Comparison of ENCODE assay signal across 15 cellular contexts in genomic region chrX:13816899-13817298, GRCh38. TPM values are rescaled to one million over a fixed set of nuclear protein-coding genes. Genes with fewer than 3 reads are reported as not detected.
DNase-seq lines count a peak whose midpoint lies in the region; ATAC-seq, FAIRE-seq and TF ChIP-seq lines count a peak whose summit lies in the region.
"Had no signal": no experiment of that assay in that cellular context is flagged by ENCODE, and none has a peak within 500 bp of the region (broad histone marks: within the 10 kb centered on the region; RNA-seq: fewer than 3 reads in every experiment).

A gene with protein sequence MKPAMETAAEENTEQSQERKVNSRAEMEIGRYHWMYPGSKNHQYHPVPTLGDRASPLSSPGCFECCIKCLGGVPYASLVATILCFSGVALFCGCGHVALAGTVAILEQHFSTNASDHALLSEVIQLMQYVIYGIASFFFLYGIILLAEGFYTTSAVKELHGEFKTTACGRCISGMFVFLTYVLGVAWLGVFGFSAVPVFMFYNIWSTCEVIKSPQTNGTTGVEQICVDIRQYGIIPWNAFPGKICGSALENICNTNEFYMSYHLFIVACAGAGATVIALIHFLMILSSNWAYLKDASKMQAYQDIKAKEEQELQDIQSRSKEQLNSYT (minus strand): TSS chrX:13817093. CDS start chrX:13816904, 189 bp downstream.

- POLR2A ChIA-PET in WTC11 (lab: Charles Lee), result no interaction called here
- POLR2A ChIA-PET in CD4-positive, alpha-beta T cell (lab: Charles Lee), result no interaction called here

- H3K4me1 Mint-ChIP-seq in WTC11, result peaks cover 38% of the 10 kb centered on the region
- peaks cover 20% of the 10 kb centered on the region for H3K4me1 Mint-ChIP-seq in neural progenitor cell
- no peaks in the 10 kb centered on the region for H3K4me1 Mint-ChIP-seq in CD4-positive, alpha-beta T cell (ENCODE audit: low read depth)
- H3K4me1 Mint-ChIP-seq: CD8-positive, alpha-beta memory T cell had no signal

- H3K36me3 Mint-ChIP-seq in WTC11 (no peaks in the 10 kb centered on the region), neural progenitor cell (peaks cover 11% of the 10 kb centered on the region)
- no peaks in the 10 kb centered on the region for H3K36me3 Mint-ChIP-seq in CD4-positive, alpha-beta T cell (ENCODE audit: low read depth)
- H3K36me3 Mint-ChIP-seq: CD8-positive, alpha-beta memory T cell had no signal

- peak within 1 kb of the TSS; percentile 43 for H3K4me3 ChIP-seq in neural progenitor cell
- H3K4me3 ChIP-seq in Karpas-422 (ENCODE audit: low read length), result no peak within 1 kb of the TSS
- no peak within 1 kb of the TSS for H3K4me3 ChIP-seq in osteoblast (ENCODE audit: insufficient read depth, low read length)

- peaks cover 41% of the 10 kb centered on the region for H3K4me1 ChIP-seq in neural progenitor cell
- H3K4me1 ChIP-seq in Karpas-422 (ENCODE audit: low read length), result no peaks in the 10 kb centered on the region
- H3K4me1 ChIP-seq in osteoblast (ENCODE audit: insufficient read depth, low read length), result no peaks in the 10 kb centered on the region

- FAIRE-seq in frontal cortex (lab: Jason Lieb, UNC), result no peak
- FAIRE-seq: colon had no signal

- CTCF ChIA-PET in WTC11 (lab: Charles Lee), result no interaction called here
- CTCF ChIA-PET in CD4-positive, alpha-beta T cell (lab: Charles Lee), result no interaction called here

- no peaks in the 10 kb centered on the region for H3K9me2 ChIP-seq in Karpas-422 (replicated peaks; ENCODE audit: insufficient read depth, low read length)

- H3K79me2 ChIP-seq in neural progenitor cell (ENCODE audit: low read depth) (peaks cover 29% of the 10 kb centered on the region), Karpas-422 (ENCODE audit: low read length) (no peaks in the 10 kb centered on the region), osteoblast (ENCODE audit: insufficient read depth, low read length) (no peaks in the 10 kb centered on the region)

- H2AFZ ChIP-seq in neural progenitor cell (replicated peaks), result peak within 1 kb of the TSS; percentile 26
- no peak within 1 kb of the TSS for H2AFZ ChIP-seq in Karpas-422 (ENCODE audit: low read length)
- H2AFZ ChIP-seq in osteoblast (ENCODE audit: low read length), result no peak within 1 kb of the TSS

- ATAC-seq in WTC11, result peak; percentile 77
- no peak for ATAC-seq in CD4-positive, alpha-beta T cell (ENCODE audit: poor library complexity)
- ATAC-seq: left cardiac atrium had no signal

- H3K4me3 Mint-ChIP-seq in WTC11 (peak within 1 kb of the TSS; percentile 48), neural progenitor cell (peak within 1 kb of the TSS; percentile 89)
- H3K4me3 Mint-ChIP-seq in CD4-positive, alpha-beta T cell, result no peak within 1 kb of the TSS
- H3K4me3 Mint-ChIP-seq: CD8-positive, alpha-beta memory T cell; stimulated activated naive CD8-positive, alpha-beta T cell treated with anti-CD3 and anti-CD28 coated beads, Interleukin-15, Interleukin-2, amounts not matched to agents 100 ng/mL and 50 ng/mL, for 24 hours had no signal

- H3K36me3 ChIP-seq in neural progenitor cell (no peaks in the 10 kb centered on the region), Karpas-422 (ENCODE audit: insufficient read depth, low read length) (no peaks in the 10 kb centered on the region), osteoblast (ENCODE audit: insufficient read depth, low read length) (no peaks in the 10 kb centered on the region)

- H3K27ac Mint-ChIP-seq in WTC11 (peak within 1 kb of the TSS; percentile 82; the same call in 1 of the 2 replicates), neural progenitor cell (peak within 1 kb of the TSS; percentile 94)
- H3K27ac Mint-ChIP-seq in CD4-positive, alpha-beta T cell, result no peak within 1 kb of the TSS
- H3K27ac Mint-ChIP-seq: stimulated activated naive CD8-positive, alpha-beta T cell treated with anti-CD3 and anti-CD28 coated beads, Interleukin-15, Interleukin-2, amounts not matched to agents 100 ng/mL and 50 ng/mL, for 24 hours had no signal

- peak within 1 kb of the TSS; percentile 89 for H3K27ac ChIP-seq in neural progenitor cell
- no peak within 1 kb of the TSS for H3K27ac ChIP-seq in CD4-positive, alpha-beta T cell (ENCODE audit: low read depth, low read length)
- H3K27ac ChIP-seq in Karpas-422 (ENCODE audit: low read length), result no peak within 1 kb of the TSS
- H3K27ac ChIP-seq in osteoblast (ENCODE audit: low read depth, low read length), result no peak within 1 kb of the TSS

- TF ChIP-seq CTCF in WTC11 (IDR thresholded peaks at IDR 0.05) (no peak), neural progenitor cell (IDR thresholded peaks at IDR 0.05) (no peak), osteoblast (IDR thresholded peaks at IDR 0.05; ENCODE audit: extremely low read depth, low read depth, low read length) (no peak)
- no peak for TF ChIP-seq CTCF in CD4-positive, alpha-beta T cell (IDR thresholded peaks at IDR 0.05)

- H3K27me3 Mint-ChIP-seq in WTC11 (ENCODE audit: low read depth) (no peaks in the 10 kb centered on the region), neural progenitor cell (ENCODE audit: insufficient read depth, low read depth) (peaks cover 6% of the 10 kb centered on the region)
- peaks cover 20% of the 10 kb centered on the region for H3K27me3 Mint-ChIP-seq in CD4-positive, alpha-beta T cell

- H3K9me3 ChIP-seq in neural progenitor cell (ENCODE audit: low read depth) (no peaks in the 10 kb centered on the region), Karpas-422 (ENCODE audit: low read length) (no peaks in the 10 kb centered on the region), osteoblast (ENCODE audit: low read depth, low read length) (no peaks in the 10 kb centered on the region)
- H3K9me3 ChIP-seq in CD4-positive, alpha-beta T cell (ENCODE audit: control insufficient read depth, low read length), result no peaks in the 10 kb centered on the region

- H3K9me3 Mint-ChIP-seq in WTC11 (no peaks in the 10 kb centered on the region), neural progenitor cell (peaks cover 5% of the 10 kb centered on the region)
- H3K9me3 Mint-ChIP-seq in CD4-positive, alpha-beta T cell, result no peaks in the 10 kb centered on the region
- H3K9me3 Mint-ChIP-seq: CD8-positive, alpha-beta memory T cell; stimulated activated naive CD8-positive, alpha-beta T cell treated with anti-CD3 and anti-CD28 coated beads, Interleukin-15, Interleukin-2, amounts not matched to agents 100 ng/mL and 50 ng/mL, for 24 hours had no signal

- no peaks in the 10 kb centered on the region for H4K20me1 ChIP-seq in neural progenitor cell (ENCODE audit: low read depth)
- H4K20me1 ChIP-seq in Karpas-422 (ENCODE audit: insufficient read depth, low read depth, low read length), result no peaks in the 10 kb centered on the region
- no peaks in the 10 kb centered on the region for H4K20me1 ChIP-seq in osteoblast (ENCODE audit: insufficient read depth, low read length)

- H3K4me2 ChIP-seq in neural progenitor cell (peak within 1 kb of the TSS; percentile 77), Karpas-422 (ENCODE audit: low read depth, low read length, poor library complexity, severe bottlenecking) (no peak within 1 kb of the TSS), osteoblast (ENCODE audit: insufficient read depth, low read length) (no peak within 1 kb of the TSS)

- intact Hi-C loops in CD4-positive, alpha-beta T cell (cut with DNase I, micrococcal nuclease), result no loop called here

- H3K27me3 ChIP-seq in neural progenitor cell (no peaks in the 10 kb centered on the region), Karpas-422 (ENCODE audit: low read length) (0 out of 2 replicates have a peak, but pooled peaks cover 2% of the 10 kb centered on the region), osteoblast (ENCODE audit: insufficient read depth, low read length) (peaks cover 44% of the 10 kb centered on the region)
- peaks cover 6% of the 10 kb centered on the region for H3K27me3 ChIP-seq in CD4-positive, alpha-beta T cell (ENCODE audit: control insufficient read depth, insufficient read depth, low read length)

- no peak within 1 kb of the TSS for H3K9ac ChIP-seq in neural progenitor cell
- H3K9ac ChIP-seq in Karpas-422 (ENCODE audit: low read length), result no peak within 1 kb of the TSS

- no peak for DNase-seq in WTC11 (ENCODE audit: low spot score)
- no peak for DNase-seq in frontal cortex (ENCODE audit: low spot score in 2 of 2)
- peak; percentile 65 for DNase-seq in neural progenitor cell (ENCODE audit: low spot score)
- DNase-seq in ureter (ENCODE audit: low spot score), result no peak
- no peak for DNase-seq in CD4-positive, alpha-beta T cell
- no peak for DNase-seq in NCI-H1417 (lab: John Stamatoyannopoulos, UW)
- no peak for DNase-seq in Karpas-422
- DNase-seq in osteoblast (ENCODE audit: insufficient read length, low spot score, missing footprints), result no peak
- DNase-seq: activated CD4-positive, alpha-beta T cell treated with anti-CD3 and anti-CD28 coated beads, Interleukin-2, amount 50 U/mL, for 48 hours; CD8-positive, alpha-beta memory T cell; Kasumi-1; left cardiac atrium; NCI-H2029 had no signal

- H3F3A ChIP-seq in neural progenitor cell (ENCODE audit: low read depth), result peaks cover 17% of the 10 kb centered on the region

TF ChIP-seq in WTC11, 78 proteins besides CTCF, POLR2A, EP300 and RAD21 (continues in another document):
- TF ChIP-seq HMGA2 (CRISPR knock-in tag; IDR thresholded peaks at IDR 0.05) (no peak), ZNF512 (CRISPR knock-in tag; IDR thresholded peaks at IDR 0.05; ENCODE audit: borderline replicate concordance) (no peak), NR2C2 (CRISPR knock-in tag; IDR thresholded peaks at IDR 0.05) (no peak), SP1 (CRISPR knock-in tag; conservative IDR thresholded peaks at IDR 0.05) (no peak), GTF2I (CRISPR knock-in tag; conservative IDR thresholded peaks at IDR 0.05) (no peak), CREB1 (CRISPR knock-in tag; IDR thresholded peaks at IDR 0.05) (no peak)

RNA-seq across cellular contexts. Expression of the gene that starts here (rescaled TPM):
- total RNA-seq in WTC11 (2021) (99.0 to 103 TPM (median 99.8 TPM) in 3 replicates), frontal cortex (380 TPM), neural progenitor cell (ENCODE audit: low replicate concordance) (49.6 and 69.2 TPM in 2 replicates), ureter (15.9 TPM), osteoblast (1.1 and 1.8 TPM in 2 replicates)
- not detected for total RNA-seq in CD4-positive, alpha-beta T cell
- total RNA-seq in Karpas-422 (2014; rRNA removed; shearing (Covaris generic); ENCODE audit: low replicate concordance), result not detected in 2 replicates
- total RNA-seq: CD8-positive, alpha-beta memory T cell had no signal
